1 cellular context compared by ENCODE assay signal in the genomic region with DNA sequence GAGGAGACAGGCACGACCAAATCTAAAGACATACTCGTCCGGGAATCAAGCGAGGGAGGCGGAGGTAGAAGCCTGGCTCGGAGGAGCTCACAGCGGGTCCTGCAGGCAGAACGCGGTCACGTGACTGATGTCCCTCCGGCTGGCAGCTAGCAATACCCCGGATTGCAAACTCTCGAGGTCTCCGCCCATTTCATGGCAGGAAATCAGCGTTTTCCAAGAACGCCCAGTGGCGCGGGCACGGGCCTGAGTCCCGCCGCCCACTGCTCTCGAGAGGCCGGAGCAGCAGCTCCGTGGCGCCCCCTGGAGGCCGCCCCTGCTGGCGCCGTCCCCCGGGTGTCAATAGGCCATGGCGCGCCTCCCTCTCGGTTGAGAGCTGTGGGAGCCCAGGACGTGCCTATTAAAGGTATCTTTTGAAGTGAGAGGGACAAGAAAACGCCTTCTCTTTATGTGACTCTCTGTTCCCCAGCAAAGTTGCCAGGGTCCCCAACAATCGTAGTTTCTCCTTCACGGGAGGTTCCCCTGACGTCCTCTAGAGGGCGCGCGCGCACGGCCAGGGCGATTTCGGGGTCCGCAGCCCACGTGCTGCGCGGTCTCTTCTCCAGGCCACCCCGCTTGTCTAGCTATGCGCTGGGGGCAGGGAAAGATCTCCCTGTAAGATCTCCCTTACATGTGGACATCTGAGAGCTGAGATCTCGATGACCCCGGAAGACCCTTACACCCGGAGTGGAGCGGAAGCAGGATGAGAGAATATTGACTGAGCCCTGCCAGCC.
A peak's percentile ranks its signal among the peaks of the same experiment; 100 is the strongest.
TF ChIP-seq lines count a peak whose summit lies in the region.

No MANE protein-coding gene starts in this region.

TF ChIP-seq in HEK293, 187 proteins besides CTCF, POLR2A, EP300 and RAD21 (continued from another document and continues in another):
- TF ChIP-seq, protein P1, sequence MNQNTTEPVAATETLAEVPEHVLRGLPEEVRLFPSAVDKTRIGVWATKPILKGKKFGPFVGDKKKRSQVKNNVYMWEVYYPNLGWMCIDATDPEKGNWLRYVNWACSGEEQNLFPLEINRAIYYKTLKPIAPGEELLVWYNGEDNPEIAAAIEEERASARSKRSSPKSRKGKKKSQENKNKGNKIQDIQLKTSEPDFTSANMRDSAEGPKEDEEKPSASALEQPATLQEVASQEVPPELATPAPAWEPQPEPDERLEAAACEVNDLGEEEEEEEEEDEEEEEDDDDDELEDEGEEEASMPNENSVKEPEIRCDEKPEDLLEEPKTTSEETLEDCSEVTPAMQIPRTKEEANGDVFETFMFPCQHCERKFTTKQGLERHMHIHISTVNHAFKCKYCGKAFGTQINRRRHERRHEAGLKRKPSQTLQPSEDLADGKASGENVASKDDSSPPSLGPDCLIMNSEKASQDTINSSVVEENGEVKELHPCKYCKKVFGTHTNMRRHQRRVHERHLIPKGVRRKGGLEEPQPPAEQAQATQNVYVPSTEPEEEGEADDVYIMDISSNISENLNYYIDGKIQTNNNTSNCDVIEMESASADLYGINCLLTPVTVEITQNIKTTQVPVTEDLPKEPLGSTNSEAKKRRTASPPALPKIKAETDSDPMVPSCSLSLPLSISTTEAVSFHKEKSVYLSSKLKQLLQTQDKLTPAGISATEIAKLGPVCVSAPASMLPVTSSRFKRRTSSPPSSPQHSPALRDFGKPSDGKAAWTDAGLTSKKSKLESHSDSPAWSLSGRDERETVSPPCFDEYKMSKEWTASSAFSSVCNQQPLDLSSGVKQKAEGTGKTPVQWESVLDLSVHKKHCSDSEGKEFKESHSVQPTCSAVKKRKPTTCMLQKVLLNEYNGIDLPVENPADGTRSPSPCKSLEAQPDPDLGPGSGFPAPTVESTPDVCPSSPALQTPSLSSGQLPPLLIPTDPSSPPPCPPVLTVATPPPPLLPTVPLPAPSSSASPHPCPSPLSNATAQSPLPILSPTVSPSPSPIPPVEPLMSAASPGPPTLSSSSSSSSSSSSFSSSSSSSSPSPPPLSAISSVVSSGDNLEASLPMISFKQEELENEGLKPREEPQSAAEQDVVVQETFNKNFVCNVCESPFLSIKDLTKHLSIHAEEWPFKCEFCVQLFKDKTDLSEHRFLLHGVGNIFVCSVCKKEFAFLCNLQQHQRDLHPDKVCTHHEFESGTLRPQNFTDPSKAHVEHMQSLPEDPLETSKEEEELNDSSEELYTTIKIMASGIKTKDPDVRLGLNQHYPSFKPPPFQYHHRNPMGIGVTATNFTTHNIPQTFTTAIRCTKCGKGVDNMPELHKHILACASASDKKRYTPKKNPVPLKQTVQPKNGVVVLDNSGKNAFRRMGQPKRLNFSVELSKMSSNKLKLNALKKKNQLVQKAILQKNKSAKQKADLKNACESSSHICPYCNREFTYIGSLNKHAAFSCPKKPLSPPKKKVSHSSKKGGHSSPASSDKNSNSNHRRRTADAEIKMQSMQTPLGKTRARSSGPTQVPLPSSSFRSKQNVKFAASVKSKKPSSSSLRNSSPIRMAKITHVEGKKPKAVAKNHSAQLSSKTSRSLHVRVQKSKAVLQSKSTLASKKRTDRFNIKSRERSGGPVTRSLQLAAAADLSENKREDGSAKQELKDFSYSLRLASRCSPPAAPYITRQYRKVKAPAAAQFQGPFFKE (tag by site-specific recombination; IDR thresholded peaks at IDR 0.05; ENCODE audit: borderline replicate concordance) = no peak
- TF ChIP-seq, protein P2, sequence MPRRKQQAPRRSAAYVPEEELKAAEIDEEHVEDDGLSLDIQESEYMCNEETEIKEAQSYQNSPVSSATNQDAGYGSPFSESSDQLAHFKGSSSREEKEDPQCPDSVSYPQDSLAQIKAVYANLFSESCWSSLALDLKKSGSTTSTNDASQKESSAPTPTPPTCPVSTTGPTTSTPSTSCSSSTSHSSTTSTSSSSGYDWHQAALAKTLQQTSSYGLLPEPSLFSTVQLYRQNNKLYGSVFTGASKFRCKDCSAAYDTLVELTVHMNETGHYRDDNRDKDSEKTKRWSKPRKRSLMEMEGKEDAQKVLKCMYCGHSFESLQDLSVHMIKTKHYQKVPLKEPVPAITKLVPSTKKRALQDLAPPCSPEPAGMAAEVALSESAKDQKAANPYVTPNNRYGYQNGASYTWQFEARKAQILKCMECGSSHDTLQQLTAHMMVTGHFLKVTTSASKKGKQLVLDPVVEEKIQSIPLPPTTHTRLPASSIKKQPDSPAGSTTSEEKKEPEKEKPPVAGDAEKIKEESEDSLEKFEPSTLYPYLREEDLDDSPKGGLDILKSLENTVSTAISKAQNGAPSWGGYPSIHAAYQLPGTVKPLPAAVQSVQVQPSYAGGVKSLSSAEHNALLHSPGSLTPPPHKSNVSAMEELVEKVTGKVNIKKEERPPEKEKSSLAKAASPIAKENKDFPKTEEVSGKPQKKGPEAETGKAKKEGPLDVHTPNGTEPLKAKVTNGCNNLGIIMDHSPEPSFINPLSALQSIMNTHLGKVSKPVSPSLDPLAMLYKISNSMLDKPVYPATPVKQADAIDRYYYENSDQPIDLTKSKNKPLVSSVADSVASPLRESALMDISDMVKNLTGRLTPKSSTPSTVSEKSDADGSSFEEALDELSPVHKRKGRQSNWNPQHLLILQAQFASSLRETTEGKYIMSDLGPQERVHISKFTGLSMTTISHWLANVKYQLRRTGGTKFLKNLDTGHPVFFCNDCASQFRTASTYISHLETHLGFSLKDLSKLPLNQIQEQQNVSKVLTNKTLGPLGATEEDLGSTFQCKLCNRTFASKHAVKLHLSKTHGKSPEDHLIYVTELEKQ (tag by site-specific recombination; IDR thresholded peaks at IDR 0.05; ENCODE audit: borderline replicate concordance) = no peak
- TF ChIP-seq ZNF16 (tag by site-specific recombination; IDR thresholded peaks at IDR 0.05; ENCODE audit: low read depth) (no peak), YY1 (tag by site-specific recombination; IDR thresholded peaks at IDR 0.05) (peak; percentile 75), ZNF670 (tag by site-specific recombination; IDR thresholded peaks at IDR 0.05; ENCODE audit: low read depth) (no peak), SP7 (tag by site-specific recombination; IDR thresholded peaks at IDR 0.05) (peak; percentile 80), ZNF280C (tag by site-specific recombination; IDR thresholded peaks at IDR 0.05) (no peak), ZNF837 (tag by site-specific recombination; IDR thresholded peaks at IDR 0.05) (no peak), ZNF792 (tag by site-specific recombination; IDR thresholded peaks at IDR 0.05) (no peak), ZNF777 (tag by site-specific recombination; IDR thresholded peaks at IDR 0.05; ENCODE audit: borderline replicate concordance) (no peak), ZNF23 (tag by site-specific recombination; IDR thresholded peaks at IDR 0.05; ENCODE audit: borderline replicate concordance) (no peak), ZBTB7A (tag by site-specific recombination; IDR thresholded peaks at IDR 0.05; ENCODE audit: low read depth) (peak; percentile 91), ZNF843 (tag by site-specific recombination; IDR thresholded peaks at IDR 0.05) (peak; percentile 53; the same call in 1 of the 2 replicates), ZNF19 (tag by site-specific recombination; IDR thresholded peaks at IDR 0.05; ENCODE audit: low read depth) (no peak), ZNF692 (tag by site-specific recombination; IDR thresholded peaks at IDR 0.05) (peak; percentile 71; the same call in 1 of the 2 replicates), GLIS1 (tag by site-specific recombination; IDR thresholded peaks at IDR 0.05) (peak; percentile 54; the same call in 1 of the 2 replicates), KLF10 (tag by site-specific recombination; IDR thresholded peaks at IDR 0.05) (no peak; the same call in 1 of the 2 replicates), ZNF791 (tag by site-specific recombination; IDR thresholded peaks at IDR 0.05) (no peak), ZNF26 (tag by site-specific recombination; IDR thresholded peaks at IDR 0.05) (no peak), ZNF701 (tag by site-specific recombination; IDR thresholded peaks at IDR 0.05) (no peak), ZNF449 (tag by site-specific recombination; IDR thresholded peaks at IDR 0.05) (peak; percentile 20; the same call in 1 of the 2 replicates), ZNF580 (tag by site-specific recombination; IDR thresholded peaks at IDR 0.05) (peak; percentile 55; the same call in 1 of the 2 replicates), ZNF548 (tag by site-specific recombination; IDR thresholded peaks at IDR 0.05) (no peak), ZNF302 (tag by site-specific recombination; IDR thresholded peaks at IDR 0.05; ENCODE audit: low read depth) (no peak), SETDB1 (IDR thresholded peaks at IDR 0.05; ENCODE audit: insufficient read length, low read length) (no peak)
- TF ChIP-seq, protein P3, sequence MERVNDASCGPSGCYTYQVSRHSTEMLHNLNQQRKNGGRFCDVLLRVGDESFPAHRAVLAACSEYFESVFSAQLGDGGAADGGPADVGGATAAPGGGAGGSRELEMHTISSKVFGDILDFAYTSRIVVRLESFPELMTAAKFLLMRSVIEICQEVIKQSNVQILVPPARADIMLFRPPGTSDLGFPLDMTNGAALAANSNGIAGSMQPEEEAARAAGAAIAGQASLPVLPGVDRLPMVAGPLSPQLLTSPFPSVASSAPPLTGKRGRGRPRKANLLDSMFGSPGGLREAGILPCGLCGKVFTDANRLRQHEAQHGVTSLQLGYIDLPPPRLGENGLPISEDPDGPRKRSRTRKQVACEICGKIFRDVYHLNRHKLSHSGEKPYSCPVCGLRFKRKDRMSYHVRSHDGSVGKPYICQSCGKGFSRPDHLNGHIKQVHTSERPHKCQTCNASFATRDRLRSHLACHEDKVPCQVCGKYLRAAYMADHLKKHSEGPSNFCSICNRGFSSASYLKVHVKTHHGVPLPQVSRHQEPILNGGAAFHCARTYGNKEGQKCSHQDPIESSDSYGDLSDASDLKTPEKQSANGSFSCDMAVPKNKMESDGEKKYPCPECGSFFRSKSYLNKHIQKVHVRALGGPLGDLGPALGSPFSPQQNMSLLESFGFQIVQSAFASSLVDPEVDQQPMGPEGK (tag by site-specific recombination; IDR thresholded peaks at IDR 0.05) = peak; percentile 69; the same call in 1 of the 2 replicates
- TF ChIP-seq, protein P4, sequence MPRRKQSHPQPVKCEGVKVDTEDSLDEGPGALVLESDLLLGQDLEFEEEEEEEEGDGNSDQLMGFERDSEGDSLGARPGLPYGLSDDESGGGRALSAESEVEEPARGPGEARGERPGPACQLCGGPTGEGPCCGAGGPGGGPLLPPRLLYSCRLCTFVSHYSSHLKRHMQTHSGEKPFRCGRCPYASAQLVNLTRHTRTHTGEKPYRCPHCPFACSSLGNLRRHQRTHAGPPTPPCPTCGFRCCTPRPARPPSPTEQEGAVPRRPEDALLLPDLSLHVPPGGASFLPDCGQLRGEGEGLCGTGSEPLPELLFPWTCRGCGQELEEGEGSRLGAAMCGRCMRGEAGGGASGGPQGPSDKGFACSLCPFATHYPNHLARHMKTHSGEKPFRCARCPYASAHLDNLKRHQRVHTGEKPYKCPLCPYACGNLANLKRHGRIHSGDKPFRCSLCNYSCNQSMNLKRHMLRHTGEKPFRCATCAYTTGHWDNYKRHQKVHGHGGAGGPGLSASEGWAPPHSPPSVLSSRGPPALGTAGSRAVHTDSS (tag by site-specific recombination; IDR thresholded peaks at IDR 0.05) = no peak
